8 cellular contexts compared by ENCODE assay signal in the genomic region with DNA sequence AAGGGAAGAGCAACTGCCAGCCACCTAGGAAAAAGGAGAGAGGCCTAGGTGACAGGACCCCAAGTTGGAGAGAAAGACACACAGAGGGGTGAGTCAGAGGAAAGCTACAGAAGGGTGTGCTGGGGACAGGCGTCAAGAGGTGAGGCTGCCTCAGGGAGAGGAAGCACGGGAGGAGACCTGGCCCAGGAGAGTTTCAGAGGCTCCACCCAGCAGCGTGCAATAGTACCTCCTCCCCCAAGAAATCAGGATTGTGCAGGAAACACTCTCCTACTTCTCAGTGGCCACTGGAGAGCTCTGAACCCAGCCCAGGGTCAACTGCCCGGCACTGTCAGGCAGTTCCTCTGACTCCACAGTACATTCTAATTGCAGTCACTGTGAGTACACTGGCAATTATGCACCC.
DNase-seq lines count a peak whose midpoint lies in the region; ATAC-seq, FAIRE-seq and TF ChIP-seq lines count a peak whose summit lies in the region.
"Not testable (repeated sequence)": the region's sequence is repeated elsewhere in the genome, so short reads cannot be mapped to it uniquely, and the experiment has no call there.

No MANE protein-coding gene starts in this region.

- H2BK12ac ChIP-seq in mesenchymal stem cell (ENCODE audit: low read length in 2 of 2): not testable (repeated sequence)

- H3K79me1 ChIP-seq in mesenchymal stem cell (replicated peaks; ENCODE audit: low read length, poor library complexity, severe bottlenecking): not testable (repeated sequence)

- not testable (repeated sequence) for H4K91ac ChIP-seq in mesenchymal stem cell (ENCODE audit: low read length)

- H3K4me3 Mint-ChIP-seq in CD4-positive, alpha-beta T cell: not testable (repeated sequence)
- H3K4me3 Mint-ChIP-seq in activated CD4-positive, alpha-beta T cell treated with anti-CD3 and anti-CD28 coated beads, Interleukin-2, amount 10 ng/mL, durations not matched to agents 24 days and 14 days: peak overlapping the region; percentile 49

- H3K4me3 ChIP-seq in Peyer's patch; K562; mesenchymal stem cell (ENCODE audit: insufficient read depth in 1 of 2, low read depth in 1 of 2, low read length in 2 of 2); thyroid gland (replicated peaks in 1 of 3): not testable (repeated sequence)

- H3K9me3 ChIP-seq in CD4-positive, alpha-beta T cell (ENCODE audit: control insufficient read depth, low read length); Peyer's patch; K562 (replicated peaks; ENCODE audit: control insufficient read depth, insufficient read depth, low read depth, low read length); mesenchymal stem cell (ENCODE audit: control insufficient read depth, low read length); thyroid gland: not testable (repeated sequence)

- not testable (repeated sequence) for H2AFZ ChIP-seq in K562 (ENCODE audit: low read depth, low read length); mesenchymal stem cell (ENCODE audit: low read depth, low read length)

- POLR2A ChIA-PET in CD4-positive, alpha-beta T cell (lab: Charles Lee); K562 (lab: Yijun Ruan, JAX): not testable (repeated sequence)

- intact Hi-C loops in CD4-positive, alpha-beta T cell (cut with DNase I, micrococcal nuclease); activated CD4-positive, alpha-beta T cell treated with anti-CD3 and anti-CD28 coated beads, Interleukin-2, amount 10 ng/mL, durations not matched to agents 24 days and 14 days (cut with micrococcal nuclease); K562 (cut with micrococcal nuclease); thyroid gland (cut with DNase I): not testable (repeated sequence)

- BruUV-seq in K562 (replicated peaks; lab: Mats Ljungman, UMichigan): not testable (repeated sequence)

- TF ChIP-seq EP300 in K562 (IDR thresholded peaks at IDR 0.05; ENCODE audit: low read length): not testable (repeated sequence)

- H2AK5ac ChIP-seq in mesenchymal stem cell (ENCODE audit: low read length, severe bottlenecking): not testable (repeated sequence)

- H3K9me1 ChIP-seq in K562 (ENCODE audit: control insufficient read depth, insufficient read depth, low read length): not testable (repeated sequence)

- CTCF ChIA-PET in CD4-positive, alpha-beta T cell (lab: Charles Lee); K562 (lab: Yijun Ruan, JAX; ENCODE audit: low intra/inter-chr PET ratio): not testable (repeated sequence)

- H3K4ac ChIP-seq in mesenchymal stem cell (ENCODE audit: low read depth in 1 of 2, low read length in 2 of 2): not testable (repeated sequence)

- ATAC-seq in CD4-positive, alpha-beta T cell (ENCODE audit: poor library complexity): peak; percentile 37
- ATAC-seq in K562 (peak; percentile 81), foreskin keratinocyte (peak; percentile 69)

- H3K27me3 Mint-ChIP-seq in CD4-positive, alpha-beta T cell; activated CD4-positive, alpha-beta T cell treated with anti-CD3 and anti-CD28 coated beads, Interleukin-2, amount 10 ng/mL, durations not matched to agents 24 days and 14 days: not testable (repeated sequence)

- H3K9ac ChIP-seq in K562 (ENCODE audit: insufficient read depth in 1 of 2, low read depth in 2 of 2, low read length in 2 of 2); mesenchymal stem cell (ENCODE audit: low read length): not testable (repeated sequence)

- H3K9me3 Mint-ChIP-seq in CD4-positive, alpha-beta T cell; activated CD4-positive, alpha-beta T cell treated with anti-CD3 and anti-CD28 coated beads, Interleukin-2, amount 10 ng/mL, durations not matched to agents 24 days and 14 days: not testable (repeated sequence)

- H2BK120ac ChIP-seq in mesenchymal stem cell (ENCODE audit: low read depth, low read length): not testable (repeated sequence)

- H2BK5ac ChIP-seq in mesenchymal stem cell (ENCODE audit: low read depth, low read length, poor library complexity, severe bottlenecking): not testable (repeated sequence)

- not testable (repeated sequence) for H3K4me2 ChIP-seq in K562 (ENCODE audit: insufficient read depth, low read length); mesenchymal stem cell (ENCODE audit: low read length, poor library complexity, severe bottlenecking)

- H3K4me1 Mint-ChIP-seq in CD4-positive, alpha-beta T cell (ENCODE audit: low read depth): not testable (repeated sequence)
- peaks cover 18% of the 10 kb centered on the region for H3K4me1 Mint-ChIP-seq in activated CD4-positive, alpha-beta T cell treated with anti-CD3 and anti-CD28 coated beads, Interleukin-2, amount 10 ng/mL, durations not matched to agents 24 days and 14 days

- in situ Hi-C loops in K562 (cut with MboI): not testable (repeated sequence)

- not testable (repeated sequence) for H2BK15ac ChIP-seq in mesenchymal stem cell (ENCODE audit: low read depth, poor library complexity, severe bottlenecking)

- H3K27ac ChIP-seq in CD4-positive, alpha-beta T cell (ENCODE audit: low read depth, low read length); K562 (ENCODE audit: extremely low read depth, low read depth, low read length); foreskin keratinocyte; mesenchymal stem cell (ENCODE audit: low read length, poor library complexity, severe bottlenecking): not testable (repeated sequence)
- H3K27ac ChIP-seq in Peyer's patch (peak overlapping the region in 2 of 4 donors; percentile 67 to 84), thyroid gland (peak overlapping the region in 1 of 3 donors; percentile 30)

- not testable (repeated sequence) for H3K36me3 Mint-ChIP-seq in CD4-positive, alpha-beta T cell (ENCODE audit: low read depth)
- H3K36me3 Mint-ChIP-seq in activated CD4-positive, alpha-beta T cell treated with anti-CD3 and anti-CD28 coated beads, Interleukin-2, amount 10 ng/mL, durations not matched to agents 24 days and 14 days (ENCODE audit: low read depth): peaks cover 11% of the 10 kb centered on the region

- not testable (repeated sequence) for H3K27ac Mint-ChIP-seq in CD4-positive, alpha-beta T cell
- H3K27ac Mint-ChIP-seq in activated CD4-positive, alpha-beta T cell treated with anti-CD3 and anti-CD28 coated beads, Interleukin-2, amount 10 ng/mL, durations not matched to agents 24 days and 14 days: peak overlapping the region; percentile 87

- H4K8ac ChIP-seq in mesenchymal stem cell (ENCODE audit: low read length): not testable (repeated sequence)

- H3K23ac ChIP-seq in mesenchymal stem cell (ENCODE audit: low read length in 2 of 2): not testable (repeated sequence)

- not testable (repeated sequence) for TF ChIP-seq POLR2A in Peyer's patch (IDR thresholded peaks at IDR 0.05); K562 (conservative IDR thresholded peaks at IDR 0.05); thyroid gland (IDR thresholded peaks at IDR 0.05)

- H3K4me1 ChIP-seq in Peyer's patch; K562 (replicated peaks in 1 of 2; ENCODE audit: control insufficient read depth in 2 of 2, insufficient read depth in 2 of 2, low read length in 2 of 2); foreskin keratinocyte; mesenchymal stem cell (ENCODE audit: control insufficient read depth, insufficient read depth, low read depth, low read length): not testable (repeated sequence)
- peaks cover 5 to 15% of the 10 kb centered on the region in 2 donors for H3K4me1 ChIP-seq in thyroid gland

- peaks cover 61% of the 10 kb centered on the region for H3K79me2 ChIP-seq in K562 (ENCODE audit: control insufficient read depth, insufficient read depth, low read length)

- not testable (repeated sequence) for H3K14ac ChIP-seq in mesenchymal stem cell (ENCODE audit: low read length in 2 of 2)

- not testable (repeated sequence) for H4K20me1 ChIP-seq in K562 (replicated peaks; ENCODE audit: control insufficient read depth, insufficient read depth, low read length)

- TF ChIP-seq RAD21 in K562 (CRISPR knock-in tag; conservative IDR thresholded peaks at IDR 0.05 in 1 of 2, IDR thresholded peaks at IDR 0.05 in 1 of 2): not testable (repeated sequence)

- WGBS in K562 (ENCODE audit: insufficient coverage, low coverage, missing lambda C conversion rate): 7% methylated on average over 3 of the region's 4 CpGs
- WGBS in mesenchymal stem cell: no CpG with 5 or more reads among the region's 4 CpGs
- WGBS in thyroid gland, 2 donors: 16 to 19% methylated on average over 4 of the region's 4 CpGs

- H3K27me3 ChIP-seq in CD4-positive, alpha-beta T cell (ENCODE audit: control insufficient read depth, insufficient read depth, low read length); Peyer's patch; K562 (ENCODE audit: control insufficient read depth in 2 of 2, insufficient read depth in 2 of 2, low read length in 2 of 2); foreskin keratinocyte; mesenchymal stem cell (ENCODE audit: control insufficient read depth in 1 of 2, insufficient read depth in 1 of 2, low read length in 2 of 2); thyroid gland: not testable (repeated sequence)

- not testable (repeated sequence) for TF ChIP-seq CTCF in CD4-positive, alpha-beta T cell (IDR thresholded peaks at IDR 0.05); Peyer's patch (IDR thresholded peaks at IDR 0.05); K562 (IDR thresholded peaks at IDR 0.05 in 2 of 3, conservative IDR thresholded peaks at IDR 0.05 in 1 of 3; ENCODE audit: insufficient read depth in 2 of 3, low read depth in 1 of 3, low read length in 3 of 3); foreskin keratinocyte (conservative IDR thresholded peaks at IDR 0.05); thyroid gland (IDR thresholded peaks at IDR 0.05)

- not testable (repeated sequence) for H3K36me3 ChIP-seq in Peyer's patch; K562 (ENCODE audit: control insufficient read depth, insufficient read depth, low read length); mesenchymal stem cell (ENCODE audit: control insufficient read depth in 1 of 2, insufficient read depth in 2 of 2, low read depth in 1 of 2, low read length in 2 of 2); thyroid gland

- FAIRE-seq in K562 (lab: Jason Lieb, UNC): not testable (repeated sequence)

- H3K18ac ChIP-seq in mesenchymal stem cell (ENCODE audit: low read depth in 1 of 2, low read length in 2 of 2): not testable (repeated sequence)

- DNase-seq in CD4-positive, alpha-beta T cell; activated CD4-positive, alpha-beta T cell treated with anti-CD3 and anti-CD28 coated beads, Interleukin-2, amount 10 ng/mL, durations not matched to agents 24 days and 14 days; foreskin keratinocyte: not testable (repeated sequence)
- DNase-seq in HT-29 (ENCODE audit: low spot score) (peak; percentile 34), Peyer's patch (peak in 2 of 3 donors; percentile 55 to 71), K562 (ENCODE audit: extremely low read depth in 1 of 4, low spot score in 3 of 4) (peak in 1 of 4 experiments; percentile 43), mesenchymal stem cell (peak; percentile 26), thyroid gland (peak; percentile 67 to 72)
